ENCODE assay signal across 24 cellular contexts in genomic region chr9:73761905-73762304, GRCh38.
DNase-seq lines count a peak whose midpoint lies in the region; ATAC-seq, FAIRE-seq and TF ChIP-seq lines count a peak whose summit lies in the region.
"Had no signal": no experiment of that assay in that cellular context is flagged by ENCODE, and none has a peak within 500 bp of the region (broad histone marks: within the 10 kb centered on the region; RNA-seq: fewer than 3 reads in every experiment).

No MANE protein-coding gene starts in this region.

- no peaks in the 10 kb centered on the region for H3K79me1 ChIP-seq in neuronal stem cell (ENCODE audit: low read depth, low read length)

- no peaks in the 10 kb centered on the region for H3K36me3 Mint-ChIP-seq in central memory CD8-positive, alpha-beta T cell (ENCODE audit: insufficient read depth)
- no peaks in the 10 kb centered on the region for H3K36me3 Mint-ChIP-seq in stimulated activated effector memory CD8-positive, alpha-beta T cell treated with anti-CD3 and anti-CD28 coated beads, Interleukin-12 subunit alpha, Interleukin-12 subunit beta, amount 100 ng/mL, for 72 hours
- H3K36me3 Mint-ChIP-seq: CD4-positive, alpha-beta memory T cell had no signal

- H2AK5ac ChIP-seq in neuronal stem cell (ENCODE audit: low read depth, low read length): no peak overlapping the region

- in situ Hi-C loops in HepG2 (cut with HindIII; ENCODE audit: extremely low pct_ligation_motif_present, low pct_unique_long_range_greater_than_20kb): no loop called here

- H3K9me3 ChIP-seq in neuronal stem cell (replicated peaks in 1 of 2; ENCODE audit: control insufficient read depth in 2 of 2, insufficient read depth in 1 of 2, low read depth in 1 of 2, low read length in 2 of 2): no peaks in the 10 kb centered on the region
- H3K9me3 ChIP-seq in HepG2 (ENCODE audit: low read length): no peaks in the 10 kb centered on the region; the same call in 1 of the 2 replicates
- H3K9me3 ChIP-seq: A549, BE2C, HAP-1 had no signal

- H3K14ac ChIP-seq in neuronal stem cell (ENCODE audit: low read length): no peak overlapping the region

- no peaks in the 10 kb centered on the region for H3K36me3 ChIP-seq in neuronal stem cell (replicated peaks in 1 of 2; ENCODE audit: control insufficient read depth in 2 of 2, insufficient read depth in 2 of 2, low read length in 2 of 2)
- no peaks in the 10 kb centered on the region for H3K36me3 ChIP-seq in HepG2 (replicated peaks in 1 of 2; ENCODE audit: control insufficient read depth in 1 of 2, insufficient read depth in 2 of 2, low read length in 2 of 2)
- H3K36me3 ChIP-seq: BE2C; BLaER1 treated with 17β-estradiol and CSF1 and Interleukin-3, amounts not matched to agents 10 nM and 100 nM; HAP-1 had no signal

- H3K27ac Mint-ChIP-seq in central memory CD8-positive, alpha-beta T cell (ENCODE audit: low read depth): no peak overlapping the region
- no peak overlapping the region for H3K27ac Mint-ChIP-seq in stimulated activated effector memory CD8-positive, alpha-beta T cell treated with anti-CD3 and anti-CD28 coated beads, Interleukin-12 subunit alpha, Interleukin-12 subunit beta, amount 100 ng/mL, for 72 hours
- H3K27ac Mint-ChIP-seq: CD4-positive, alpha-beta memory T cell; HFFc6 had no signal

- H3K4me1 Mint-ChIP-seq in central memory CD8-positive, alpha-beta T cell: no peaks in the 10 kb centered on the region
- no peaks in the 10 kb centered on the region for H3K4me1 Mint-ChIP-seq in stimulated activated effector memory CD8-positive, alpha-beta T cell treated with anti-CD3 and anti-CD28 coated beads, Interleukin-12 subunit alpha, Interleukin-12 subunit beta, amount 100 ng/mL, for 72 hours
- H3K4me1 Mint-ChIP-seq: CD4-positive, alpha-beta memory T cell had no signal

- POLR2A ChIA-PET in HepG2 (lab: Yijun Ruan, JAX): no interaction called here

- no peak overlapping the region for H3K23ac ChIP-seq in neuronal stem cell (ENCODE audit: low read depth, low read length, poor library complexity)

- no peaks in the 10 kb centered on the region for H3K27me3 Mint-ChIP-seq in central memory CD8-positive, alpha-beta T cell
- H3K27me3 Mint-ChIP-seq: CD4-positive, alpha-beta memory T cell had no signal

- H3K4me3 ChIP-seq in neuronal stem cell (ENCODE audit: low read length in 2 of 2) (no peak overlapping the region), HepG2 (replicated peaks in 1 of 3; ENCODE audit: insufficient read depth in 1 of 3, low read depth in 2 of 3, low read length in 3 of 3) (no peak overlapping the region)
- H3K4me3 ChIP-seq: A549; BLaER1 treated with 17β-estradiol and CSF1 and Interleukin-3, amounts not matched to agents 10 nM and 100 nM; HAP-1 had no signal

- H4K20me1 ChIP-seq in HepG2 (ENCODE audit: insufficient read depth, low read length): no peaks in the 10 kb centered on the region
- H4K20me1 ChIP-seq: BLaER1 treated with 17β-estradiol and CSF1 and Interleukin-3, amounts not matched to agents 10 nM and 100 nM had no signal

- H3K79me2 ChIP-seq in HepG2 (ENCODE audit: insufficient read depth, low read length): no peaks in the 10 kb centered on the region

- H3K27me3 ChIP-seq in neuronal stem cell (ENCODE audit: control insufficient read depth in 3 of 3, insufficient read depth in 3 of 3, low read depth in 1 of 3, low read length in 3 of 3) (no peaks in the 10 kb centered on the region), HepG2 (ENCODE audit: control insufficient read depth in 1 of 2, insufficient read depth in 2 of 2, low read length in 2 of 2) (no peaks in the 10 kb centered on the region)
- H3K27me3 ChIP-seq: BE2C; BLaER1 treated with 17β-estradiol and CSF1 and Interleukin-3, amounts not matched to agents 10 nM and 100 nM had no signal

- H2BK12ac ChIP-seq in neuronal stem cell (ENCODE audit: low read length): no peak overlapping the region

- H3K4me2 ChIP-seq in neuronal stem cell (ENCODE audit: insufficient read depth, low read length, poor library complexity, severe bottlenecking): no peak overlapping the region
- H3K4me2 ChIP-seq in HepG2 (ENCODE audit: low read depth, low read length): no peak overlapping the region
- H3K4me2 ChIP-seq: A549; BLaER1 treated with 17β-estradiol and CSF1 and Interleukin-3, amounts not matched to agents 10 nM and 100 nM had no signal

- TF ChIP-seq RAD21 in HepG2 (CRISPR knock-in tag; IDR thresholded peaks at IDR 0.05): no peak

- no peak overlapping the region for H2BK15ac ChIP-seq in neuronal stem cell (ENCODE audit: low read length)

- FAIRE-seq in HepG2 (lab: Jason Lieb, UNC): no peak
- FAIRE-seq: A549, G401.6, GM12892, H54 had no signal

- no peak overlapping the region for H3K4me3 Mint-ChIP-seq in central memory CD8-positive, alpha-beta T cell
- H3K4me3 Mint-ChIP-seq in stimulated activated effector memory CD8-positive, alpha-beta T cell treated with anti-CD3 and anti-CD28 coated beads, Interleukin-12 subunit alpha, Interleukin-12 subunit beta, amount 100 ng/mL, for 72 hours: no peak overlapping the region
- H3K4me3 Mint-ChIP-seq: CD4-positive, alpha-beta memory T cell; HFFc6 had no signal

- intact Hi-C loops in HepG2 (cut with micrococcal nuclease; ENCODE audit: unreplicated experiment): no loop called here

- TF ChIP-seq CTCF in HepG2 (CRISPR knock-in tag; IDR thresholded peaks at IDR 0.05): no peak

- H3K27ac ChIP-seq in neuronal stem cell (replicated peaks; ENCODE audit: low read length) (no peak overlapping the region), HepG2 (ENCODE audit: extremely low read length, insufficient read depth, low read length) (no peak overlapping the region)
- H3K27ac ChIP-seq: A549; BLaER1 treated with 17β-estradiol and CSF1 and Interleukin-3, amounts not matched to agents 10 nM and 100 nM had no signal

- no peak overlapping the region for H3K9ac ChIP-seq in neuronal stem cell (ENCODE audit: low read depth, low read length, poor library complexity)
- no peak overlapping the region for H3K9ac ChIP-seq in HepG2 (ENCODE audit: insufficient read depth, low read depth, low read length)
- H3K9ac ChIP-seq: BLaER1 treated with 17β-estradiol and CSF1 and Interleukin-3, amounts not matched to agents 10 nM and 100 nM had no signal

- H2BK120ac ChIP-seq in neuronal stem cell (ENCODE audit: low read depth, low read length): no peak overlapping the region

- no peak overlapping the region for H4K8ac ChIP-seq in neuronal stem cell (ENCODE audit: low read depth, low read length)

- BruUV-seq in HepG2 (replicated peaks; lab: Mats Ljungman, UMichigan): no TSS peak

- no peak overlapping the region for H2BK5ac ChIP-seq in neuronal stem cell (ENCODE audit: low read length)

- CTCF ChIA-PET in HepG2 (lab: Yijun Ruan, JAX; ENCODE audit: low intra/inter-chr PET ratio, low total read pairs): no interaction called here

- WGBS in neuronal stem cell (ENCODE audit: extremely low coverage in 2 of 2, insufficient read length in 2 of 2, insufficient replicate concordance in 1 of 2), 2 donors: no CpG with 5 or more reads among the region's 4 CpGs
- no CpG with 5 or more reads among the region's 4 CpGs for WGBS in HepG2 (ENCODE audit: low lambda C conversion rate)

- H4K91ac ChIP-seq in neuronal stem cell (ENCODE audit: low read depth, low read length, poor library complexity): no peak overlapping the region

- H3K4me1 ChIP-seq in neuronal stem cell (ENCODE audit: control insufficient read depth in 2 of 2, insufficient read depth in 1 of 2, low read depth in 1 of 2, low read length in 2 of 2) (no peaks in the 10 kb centered on the region), HepG2 (ENCODE audit: insufficient read depth, low read length) (no peaks in the 10 kb centered on the region)
- H3K4me1 ChIP-seq: A549; BLaER1 treated with 17β-estradiol and CSF1 and Interleukin-3, amounts not matched to agents 10 nM and 100 nM; HAP-1 had no signal

- no peak for TF ChIP-seq EP300 in HepG2 (IDR thresholded peaks at IDR 0.05; ENCODE audit: low read depth in 2 of 2, low read length in 2 of 2)
- no peak for TF ChIP-seq EP300 in HepG2 (CRISPR knock-in tag; IDR thresholded peaks at IDR 0.05; ENCODE audit: borderline replicate concordance)

- H3K4ac ChIP-seq in neuronal stem cell (ENCODE audit: low read length): no peak overlapping the region

- H2AFZ ChIP-seq in neuronal stem cell (ENCODE audit: low read length) (peak overlapping the region; percentile 40), HepG2 (ENCODE audit: low read length) (no peak overlapping the region)

- no peak for TF ChIP-seq POLR2A in HepG2 (IDR thresholded peaks at IDR 0.05; ENCODE audit: insufficient read depth in 1 of 2, low read depth in 2 of 2, low read length in 2 of 2)

- H3K9me3 Mint-ChIP-seq in central memory CD8-positive, alpha-beta T cell: peaks cover 33% of the 10 kb centered on the region
- peaks cover 10% of the 10 kb centered on the region for H3K9me3 Mint-ChIP-seq in stimulated activated effector memory CD8-positive, alpha-beta T cell treated with anti-CD3 and anti-CD28 coated beads, Interleukin-12 subunit alpha, Interleukin-12 subunit beta, amount 100 ng/mL, for 72 hours

- DNase-seq in central memory CD8-positive, alpha-beta T cell (ENCODE audit: low spot score in 2 of 2): no peak
- DNase-seq in neuronal stem cell (ENCODE audit: low spot score) (no peak), HepG2 (ENCODE audit: low spot score) (no peak), SHP77 treated with DMSO at 0.1 percent for 48 hours (lab: John Stamatoyannopoulos, UW) (no peak), SHP77 (lab: John Stamatoyannopoulos, UW) (no peak)
- no peak for DNase-seq in stimulated activated effector memory CD8-positive, alpha-beta T cell treated with anti-CD3 and anti-CD28 coated beads, Interleukin-12 subunit alpha, Interleukin-12 subunit beta, amount 100 ng/mL, for 72 hours (ENCODE audit: low spot score in 2 of 2)
- DNase-seq: 8988T; ACHN; AML-193; BE2C; Calu3; CD4-positive, alpha-beta memory T cell; COR-L47; DMS53; DMS79 treated with DMSO at 0.1 percent for 48 hours; GOT3; HFFc6 had no signal

- H3K18ac ChIP-seq in neuronal stem cell (ENCODE audit: low read length): no peak overlapping the region

- ATAC-seq in central memory CD8-positive, alpha-beta T cell (replicated peaks; ENCODE audit: extremely low read depth, poor library complexity, severe bottlenecking): peak; percentile 10
- ATAC-seq in stimulated activated effector memory CD8-positive, alpha-beta T cell treated with anti-CD3 and anti-CD28 coated beads, Interleukin-12 subunit alpha, Interleukin-12 subunit beta, amount 100 ng/mL, for 72 hours: peak; percentile 32
- ATAC-seq in HepG2 (no peak), HG02763 (IDR thresholded peaks at IDR 0.05; ENCODE audit: unreplicated experiment) (no peak)
- ATAC-seq: A549 had no signal

TF ChIP-seq in HepG2, 621 proteins besides CTCF, POLR2A, EP300 and RAD21 (continues in another document):
- TF ChIP-seq POLR2AphosphoS5 (IDR thresholded peaks at IDR 0.05; ENCODE audit: low read depth, low read length) (no peak), RFXANK (CRISPR knock-in tag; IDR thresholded peaks at IDR 0.05) (no peak), ZSCAN12 (CRISPR knock-in tag; IDR thresholded peaks at IDR 0.05) (no peak)

Comparison
In these comparisons a context has a peak if more than half of its experiments do, and no peak if none do; other contexts are left out.
1. ATAC-seq: peak in central memory CD8-positive, alpha-beta T cell (single experiment) and stimulated activated effector memory CD8-positive, alpha-beta T cell treated with anti-CD3 and anti-CD28 coated beads, Interleukin-12 subunit alpha, Interleukin-12 subunit beta, amount 100 ng/mL, for 72 hours (single experiment); none in HepG2 (single experiment) and HG02763 (single experiment).